Comparison of ENCODE assay signal across 2 cellular contexts in the genomic region with DNA sequence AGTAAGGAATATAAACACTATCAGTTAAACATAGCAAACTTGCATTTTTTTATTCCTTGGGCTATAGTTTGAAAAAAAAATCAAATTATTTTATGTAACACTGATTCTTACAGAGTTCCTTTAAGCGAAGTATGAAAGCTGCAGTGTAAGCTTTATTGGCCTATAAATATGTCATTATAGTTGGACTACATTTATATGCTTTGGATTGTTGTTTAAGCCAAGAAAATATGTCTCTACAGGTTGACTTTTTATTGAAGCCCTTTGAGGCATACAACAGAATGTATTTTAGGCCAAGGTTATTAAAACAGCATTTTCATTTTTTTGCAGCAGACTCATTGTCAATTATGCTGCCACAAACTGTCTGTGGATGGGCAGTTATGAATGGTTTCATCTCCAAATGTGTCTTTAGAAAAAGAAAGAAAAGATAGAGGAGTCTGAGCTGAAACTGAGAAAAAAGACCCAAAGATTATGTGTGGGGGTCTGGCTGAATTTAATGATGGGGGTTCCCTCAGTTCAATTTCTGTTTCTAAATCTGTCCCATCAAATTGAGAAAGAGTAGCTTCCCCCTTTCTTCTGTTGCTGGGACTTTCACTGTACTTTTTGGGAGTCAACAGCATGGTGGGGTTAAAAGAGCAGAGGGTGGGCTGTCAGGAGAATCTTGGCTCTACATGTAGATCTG.
TF ChIP-seq lines count a peak whose summit lies in the region.

No MANE protein-coding gene starts in this region.

TF ChIP-seq in GM12878, 131 proteins besides CTCF, POLR2A, EP300 and RAD21 (continues in another document):
- TF ChIP-seq ASH2L (IDR thresholded peaks at IDR 0.05; ENCODE audit: borderline replicate concordance, low read depth) (no peak), RUNX3 (IDR thresholded peaks at IDR 0.05; ENCODE audit: low read length) (peak; percentile 29; the same call in 1 of the 2 replicates), MEF2B (IDR thresholded peaks at IDR 0.05; ENCODE audit: partially characterized antibody, poor library complexity, severe bottlenecking) (peak; percentile 58), NFYA (IDR thresholded peaks at IDR 0.05; ENCODE audit: borderline replicate concordance, low read depth, low read length) (no peak), TARDBP (IDR thresholded peaks at IDR 0.05; ENCODE audit: borderline replicate concordance) (no peak), HDGF (IDR thresholded peaks at IDR 0.05) (no peak), SKIL (IDR thresholded peaks at IDR 0.05; ENCODE audit: low read depth, poor library complexity, severe bottlenecking) (peak; percentile 33), RBBP5 (conservative IDR thresholded peaks at IDR 0.05) (no peak), RAD51 (IDR thresholded peaks at IDR 0.05) (no peak), BCLAF1 (IDR thresholded peaks at IDR 0.05) (no peak), CBX5 (IDR thresholded peaks at IDR 0.05; ENCODE audit: low read depth) (no peak), FOXK2 (IDR thresholded peaks at IDR 0.05) (no peak), ZNF622 (IDR thresholded peaks at IDR 0.05) (no peak), NR2C1 (IDR thresholded peaks at IDR 0.05) (no peak), KLF5 (IDR thresholded peaks at IDR 0.05; ENCODE audit: partially characterized antibody) (no peak), SREBF1 (IDR thresholded peaks at IDR 0.05; ENCODE audit: low read length) (no peak), IKZF1 (conservative IDR thresholded peaks at IDR 0.05) (peak; percentile 30; the same call in 1 of the 2 replicates), MTA2 (IDR thresholded peaks at IDR 0.05; ENCODE audit: low read depth) (peak; percentile 69), SMARCA5 (IDR thresholded peaks at IDR 0.05) (no peak), NR2F1 (conservative IDR thresholded peaks at IDR 0.05) (no peak), IKZF2 (IDR thresholded peaks at IDR 0.05) (peak in 1 of 2 experiments; percentile 30; a peak in 3 of 4 replicates), CEBPB (IDR thresholded peaks at IDR 0.05; ENCODE audit: borderline replicate concordance in 1 of 2, low read depth in 2 of 2, low read length in 2 of 2) (no peak), TCF3 (IDR thresholded peaks at IDR 0.05; ENCODE audit: borderline replicate concordance, insufficient read depth, low read depth, low read length) (no peak)
- TF ChIP-seq, protein P1, sequence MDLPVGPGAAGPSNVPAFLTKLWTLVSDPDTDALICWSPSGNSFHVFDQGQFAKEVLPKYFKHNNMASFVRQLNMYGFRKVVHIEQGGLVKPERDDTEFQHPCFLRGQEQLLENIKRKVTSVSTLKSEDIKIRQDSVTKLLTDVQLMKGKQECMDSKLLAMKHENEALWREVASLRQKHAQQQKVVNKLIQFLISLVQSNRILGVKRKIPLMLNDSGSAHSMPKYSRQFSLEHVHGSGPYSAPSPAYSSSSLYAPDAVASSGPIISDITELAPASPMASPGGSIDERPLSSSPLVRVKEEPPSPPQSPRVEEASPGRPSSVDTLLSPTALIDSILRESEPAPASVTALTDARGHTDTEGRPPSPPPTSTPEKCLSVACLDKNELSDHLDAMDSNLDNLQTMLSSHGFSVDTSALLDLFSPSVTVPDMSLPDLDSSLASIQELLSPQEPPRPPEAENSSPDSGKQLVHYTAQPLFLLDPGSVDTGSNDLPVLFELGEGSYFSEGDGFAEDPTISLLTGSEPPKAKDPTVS (IDR thresholded peaks at IDR 0.05; ENCODE audit: low read depth, low read length): no peak

TF ChIP-seq in GM23338, 12 proteins besides CTCF, POLR2A, EP300 and RAD21:
- TF ChIP-seq CREB1 (CRISPR knock-in tag; IDR thresholded peaks at IDR 0.05; ENCODE audit: low read depth) (no peak), ZNF331 (CRISPR knock-in tag; IDR thresholded peaks at IDR 0.05; ENCODE audit: low read depth) (no peak), ZNF114 (CRISPR knock-in tag; IDR thresholded peaks at IDR 0.05) (no peak), POLR2AphosphoS5 (IDR thresholded peaks at IDR 0.05; ENCODE audit: low read depth) (no peak), NANOG (IDR thresholded peaks at IDR 0.05; ENCODE audit: borderline replicate concordance) (no peak), EZH2 (IDR thresholded peaks at IDR 0.05; ENCODE audit: low read depth, unreplicated experiment) (no peak), EZH2phosphoT487 (IDR thresholded peaks at IDR 0.05; ENCODE audit: unreplicated experiment) (no peak)
- TF ChIP-seq, protein P2, sequence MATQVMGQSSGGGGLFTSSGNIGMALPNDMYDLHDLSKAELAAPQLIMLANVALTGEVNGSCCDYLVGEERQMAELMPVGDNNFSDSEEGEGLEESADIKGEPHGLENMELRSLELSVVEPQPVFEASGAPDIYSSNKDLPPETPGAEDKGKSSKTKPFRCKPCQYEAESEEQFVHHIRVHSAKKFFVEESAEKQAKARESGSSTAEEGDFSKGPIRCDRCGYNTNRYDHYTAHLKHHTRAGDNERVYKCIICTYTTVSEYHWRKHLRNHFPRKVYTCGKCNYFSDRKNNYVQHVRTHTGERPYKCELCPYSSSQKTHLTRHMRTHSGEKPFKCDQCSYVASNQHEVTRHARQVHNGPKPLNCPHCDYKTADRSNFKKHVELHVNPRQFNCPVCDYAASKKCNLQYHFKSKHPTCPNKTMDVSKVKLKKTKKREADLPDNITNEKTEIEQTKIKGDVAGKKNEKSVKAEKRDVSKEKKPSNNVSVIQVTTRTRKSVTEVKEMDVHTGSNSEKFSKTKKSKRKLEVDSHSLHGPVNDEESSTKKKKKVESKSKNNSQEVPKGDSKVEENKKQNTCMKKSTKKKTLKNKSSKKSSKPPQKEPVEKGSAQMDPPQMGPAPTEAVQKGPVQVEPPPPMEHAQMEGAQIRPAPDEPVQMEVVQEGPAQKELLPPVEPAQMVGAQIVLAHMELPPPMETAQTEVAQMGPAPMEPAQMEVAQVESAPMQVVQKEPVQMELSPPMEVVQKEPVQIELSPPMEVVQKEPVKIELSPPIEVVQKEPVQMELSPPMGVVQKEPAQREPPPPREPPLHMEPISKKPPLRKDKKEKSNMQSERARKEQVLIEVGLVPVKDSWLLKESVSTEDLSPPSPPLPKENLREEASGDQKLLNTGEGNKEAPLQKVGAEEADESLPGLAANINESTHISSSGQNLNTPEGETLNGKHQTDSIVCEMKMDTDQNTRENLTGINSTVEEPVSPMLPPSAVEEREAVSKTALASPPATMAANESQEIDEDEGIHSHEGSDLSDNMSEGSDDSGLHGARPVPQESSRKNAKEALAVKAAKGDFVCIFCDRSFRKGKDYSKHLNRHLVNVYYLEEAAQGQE (IDR thresholded peaks at IDR 0.05; ENCODE audit: unreplicated experiment): no peak
- TF ChIP-seq, protein P3, sequence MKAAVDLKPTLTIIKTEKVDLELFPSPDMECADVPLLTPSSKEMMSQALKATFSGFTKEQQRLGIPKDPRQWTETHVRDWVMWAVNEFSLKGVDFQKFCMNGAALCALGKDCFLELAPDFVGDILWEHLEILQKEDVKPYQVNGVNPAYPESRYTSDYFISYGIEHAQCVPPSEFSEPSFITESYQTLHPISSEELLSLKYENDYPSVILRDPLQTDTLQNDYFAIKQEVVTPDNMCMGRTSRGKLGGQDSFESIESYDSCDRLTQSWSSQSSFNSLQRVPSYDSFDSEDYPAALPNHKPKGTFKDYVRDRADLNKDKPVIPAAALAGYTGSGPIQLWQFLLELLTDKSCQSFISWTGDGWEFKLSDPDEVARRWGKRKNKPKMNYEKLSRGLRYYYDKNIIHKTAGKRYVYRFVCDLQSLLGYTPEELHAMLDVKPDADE (IDR thresholded peaks at IDR 0.05): no peak
- TF ChIP-seq, protein P4, sequence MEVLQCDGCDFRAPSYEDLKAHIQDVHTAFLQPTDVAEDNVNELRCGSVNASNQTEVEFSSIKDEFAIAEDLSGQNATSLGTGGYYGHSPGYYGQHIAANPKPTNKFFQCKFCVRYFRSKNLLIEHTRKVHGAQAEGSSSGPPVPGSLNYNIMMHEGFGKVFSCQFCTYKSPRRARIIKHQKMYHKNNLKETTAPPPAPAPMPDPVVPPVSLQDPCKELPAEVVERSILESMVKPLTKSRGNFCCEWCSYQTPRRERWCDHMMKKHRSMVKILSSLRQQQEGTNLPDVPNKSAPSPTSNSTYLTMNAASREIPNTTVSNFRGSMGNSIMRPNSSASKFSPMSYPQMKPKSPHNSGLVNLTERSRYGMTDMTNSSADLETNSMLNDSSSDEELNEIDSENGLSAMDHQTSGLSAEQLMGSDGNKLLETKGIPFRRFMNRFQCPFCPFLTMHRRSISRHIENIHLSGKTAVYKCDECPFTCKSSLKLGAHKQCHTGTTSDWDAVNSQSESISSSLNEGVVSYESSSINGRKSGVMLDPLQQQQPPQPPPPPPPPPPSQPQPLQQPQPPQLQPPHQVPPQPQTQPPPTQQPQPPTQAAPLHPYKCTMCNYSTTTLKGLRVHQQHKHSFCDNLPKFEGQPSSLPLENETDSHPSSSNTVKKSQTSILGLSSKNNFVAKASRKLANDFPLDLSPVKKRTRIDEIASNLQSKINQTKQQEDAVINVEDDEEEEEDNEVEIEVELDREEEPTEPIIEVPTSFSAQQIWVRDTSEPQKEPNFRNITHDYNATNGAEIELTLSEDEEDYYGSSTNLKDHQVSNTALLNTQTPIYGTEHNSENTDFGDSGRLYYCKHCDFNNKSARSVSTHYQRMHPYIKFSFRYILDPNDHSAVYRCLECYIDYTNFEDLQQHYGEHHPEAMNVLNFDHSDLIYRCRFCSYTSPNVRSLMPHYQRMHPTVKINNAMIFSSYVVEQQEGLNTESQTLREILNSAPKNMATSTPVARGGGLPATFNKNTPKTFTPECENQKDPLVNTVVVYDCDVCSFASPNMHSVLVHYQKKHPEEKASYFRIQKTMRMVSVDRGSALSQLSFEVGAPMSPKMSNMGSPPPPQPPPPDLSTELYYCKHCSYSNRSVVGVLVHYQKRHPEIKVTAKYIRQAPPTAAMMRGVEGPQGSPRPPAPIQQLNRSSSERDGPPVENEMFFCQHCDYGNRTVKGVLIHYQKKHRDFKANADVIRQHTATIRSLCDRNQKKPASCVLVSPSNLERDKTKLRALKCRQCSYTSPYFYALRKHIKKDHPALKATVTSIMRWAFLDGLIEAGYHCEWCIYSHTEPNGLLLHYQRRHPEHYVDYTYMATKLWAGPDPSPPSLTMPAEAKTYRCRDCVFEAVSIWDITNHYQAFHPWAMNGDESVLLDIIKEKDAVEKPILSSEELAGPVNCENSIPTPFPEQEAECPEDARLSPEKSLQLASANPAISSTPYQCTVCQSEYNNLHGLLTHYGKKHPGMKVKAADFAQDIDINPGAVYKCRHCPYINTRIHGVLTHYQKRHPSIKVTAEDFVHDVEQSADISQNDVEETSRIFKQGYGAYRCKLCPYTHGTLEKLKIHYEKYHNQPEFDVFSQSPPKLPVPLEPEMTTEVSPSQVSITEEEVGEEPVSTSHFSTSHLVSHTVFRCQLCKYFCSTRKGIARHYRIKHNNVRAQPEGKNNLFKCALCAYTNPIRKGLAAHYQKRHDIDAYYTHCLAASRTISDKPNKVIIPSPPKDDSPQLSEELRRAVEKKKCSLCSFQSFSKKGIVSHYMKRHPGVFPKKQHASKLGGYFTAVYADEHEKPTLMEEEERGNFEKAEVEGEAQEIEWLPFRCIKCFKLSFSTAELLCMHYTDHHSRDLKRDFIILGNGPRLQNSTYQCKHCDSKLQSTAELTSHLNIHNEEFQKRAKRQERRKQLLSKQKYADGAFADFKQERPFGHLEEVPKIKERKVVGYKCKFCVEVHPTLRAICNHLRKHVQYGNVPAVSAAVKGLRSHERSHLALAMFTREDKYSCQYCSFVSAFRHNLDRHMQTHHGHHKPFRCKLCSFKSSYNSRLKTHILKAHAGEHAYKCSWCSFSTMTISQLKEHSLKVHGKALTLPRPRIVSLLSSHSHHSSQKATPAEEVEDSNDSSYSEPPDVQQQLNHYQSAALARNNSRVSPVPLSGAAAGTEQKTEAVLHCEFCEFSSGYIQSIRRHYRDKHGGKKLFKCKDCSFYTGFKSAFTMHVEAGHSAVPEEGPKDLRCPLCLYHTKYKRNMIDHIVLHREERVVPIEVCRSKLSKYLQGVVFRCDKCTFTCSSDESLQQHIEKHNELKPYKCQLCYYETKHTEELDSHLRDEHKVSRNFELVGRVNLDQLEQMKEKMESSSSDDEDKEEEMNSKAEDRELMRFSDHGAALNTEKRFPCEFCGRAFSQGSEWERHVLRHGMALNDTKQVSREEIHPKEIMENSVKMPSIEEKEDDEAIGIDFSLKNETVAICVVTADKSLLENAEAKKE (CRISPR knock-in tag; IDR thresholded peaks at IDR 0.05): no peak
